Comparison of ENCODE assay signal across 8 cellular contexts in genomic region chr10:62636825-62637248, GRCh38.
A peak's percentile ranks its signal among the peaks of the same experiment; 100 is the strongest.
DNase-seq lines count a peak whose midpoint lies in the region; ATAC-seq, FAIRE-seq and TF ChIP-seq lines count a peak whose summit lies in the region.

No MANE protein-coding gene starts in this region.

- ATAC-seq in HG02610 (IDR thresholded peaks at IDR 0.05; ENCODE audit: unreplicated experiment) = no peak

- no peaks in the 10 kb centered on the region for H3K9me3 ChIP-seq in duodenal mucosa (ENCODE audit: control insufficient read depth in 1 of 2, low read length in 2 of 2)
- no peaks in the 10 kb centered on the region for H3K9me3 ChIP-seq in spleen

- WGBS in spleen, 5 donors = 46 to 56% (median 49%) methylated on average over 3 of the region's 3 CpGs

- H3K36me3 ChIP-seq in duodenal mucosa (ENCODE audit: control insufficient read depth in 1 of 2, insufficient read depth in 2 of 2, low read length in 2 of 2) = no peaks in the 10 kb centered on the region
- no peaks in the 10 kb centered on the region for H3K36me3 ChIP-seq in spleen

- intact Hi-C loops in spleen (cut with DNase I; ENCODE audit: low total_unique reads) = no loop called here

- TF ChIP-seq POLR2A in spleen (IDR thresholded peaks at IDR 0.05) (no peak), GM12891 (IDR thresholded peaks at IDR 0.05; ENCODE audit: low read depth, low read length) (no peak)

- in situ Hi-C loops in ACHN (cut with HindIII; ENCODE audit: low pct_ligation_motif_present, low pct_unique_long_range_greater_than_20kb, low sequenced_read_pairs) = no loop called here

- H3K4me3 ChIP-seq in duodenal mucosa (ENCODE audit: low read depth in 1 of 2, low read length in 2 of 2) (peak overlapping the region; percentile 2 to 31), spleen (peak overlapping the region in 5 of 8 donors; percentile 12 to 56 (median 16))

- H3K27me3 ChIP-seq in duodenal mucosa (ENCODE audit: control insufficient read depth in 1 of 2, insufficient read depth in 2 of 2, low read length in 2 of 2) (no peaks in the 10 kb centered on the region), spleen (replicated peaks in 1 of 7) (no peaks in the 10 kb centered on the region)

- peak overlapping the region in 1 of 2 donors; percentile 30 for H3K9ac ChIP-seq in duodenal mucosa (ENCODE audit: low read depth in 1 of 2, low read length in 2 of 2)

- DNase-seq in GM10266 (ENCODE audit: extremely low spot score) (no peak), NOMO-1 (lab: John Stamatoyannopoulos, UW; ENCODE audit: unreplicated experiment in 2 of 2) (peak; percentile 33), spleen (no peak), GM12891 (ENCODE audit: insufficient read length, low spot score) (no peak), AG08395 (ENCODE audit: low spot score) (no peak), ACHN (no peak)

- H3K27ac ChIP-seq in duodenal mucosa (ENCODE audit: low read depth, low read length) (peak overlapping the region; percentile 7), spleen (peak overlapping the region; percentile 80 to 92 (median 88))

- FAIRE-seq in GM12891 (lab: Jason Lieb, UNC) = no peak

- H3K4me1 ChIP-seq in duodenal mucosa (ENCODE audit: control insufficient read depth in 1 of 2, insufficient read depth in 2 of 2, low read length in 2 of 2) (peaks cover 21 to 29% of the 10 kb centered on the region in 2 donors), spleen (peaks cover 32 to 91% (median 71%) of the 10 kb centered on the region in 6 donors)

- TF ChIP-seq CTCF in GM10266 (IDR thresholded peaks at IDR 0.05; ENCODE audit: control insufficient read depth, insufficient read depth, low read depth, missing control alignments) (peak; percentile 7), spleen (IDR thresholded peaks at IDR 0.05 in 8 of 11, conservative IDR thresholded peaks at IDR 0.05 in 3 of 11) (no peak)

TF ChIP-seq in GM12891, 5 proteins besides CTCF, POLR2A, EP300 and RAD21:
- no peak for TF ChIP-seq POU2F2 (IDR thresholded peaks at IDR 0.05; ENCODE audit: low read depth, low read length)
- no peak for TF ChIP-seq PAX5 (IDR thresholded peaks at IDR 0.05; ENCODE audit: insufficient read depth, low read length, severe bottlenecking)
- no peak for TF ChIP-seq POLR2AphosphoS5 (IDR thresholded peaks at IDR 0.05; ENCODE audit: low read depth, low read length)
- no peak for TF ChIP-seq SPI1 (IDR thresholded peaks at IDR 0.05; ENCODE audit: low read depth, low read length)
- no peak for TF ChIP-seq TAF1 (IDR thresholded peaks at IDR 0.05; ENCODE audit: low read depth, low read length)

Comparison
In these comparisons a context has a peak if more than half of its experiments do, and no peak if none do; other contexts are left out.
1. DNase-seq: peak in NOMO-1 (2 of 2); none in GM10266 (single experiment), spleen (single experiment), GM12891 (single experiment), AG08395 (single experiment) and ACHN (single experiment).